ENCODE assay signal across 8 cellular contexts in the genomic region with DNA sequence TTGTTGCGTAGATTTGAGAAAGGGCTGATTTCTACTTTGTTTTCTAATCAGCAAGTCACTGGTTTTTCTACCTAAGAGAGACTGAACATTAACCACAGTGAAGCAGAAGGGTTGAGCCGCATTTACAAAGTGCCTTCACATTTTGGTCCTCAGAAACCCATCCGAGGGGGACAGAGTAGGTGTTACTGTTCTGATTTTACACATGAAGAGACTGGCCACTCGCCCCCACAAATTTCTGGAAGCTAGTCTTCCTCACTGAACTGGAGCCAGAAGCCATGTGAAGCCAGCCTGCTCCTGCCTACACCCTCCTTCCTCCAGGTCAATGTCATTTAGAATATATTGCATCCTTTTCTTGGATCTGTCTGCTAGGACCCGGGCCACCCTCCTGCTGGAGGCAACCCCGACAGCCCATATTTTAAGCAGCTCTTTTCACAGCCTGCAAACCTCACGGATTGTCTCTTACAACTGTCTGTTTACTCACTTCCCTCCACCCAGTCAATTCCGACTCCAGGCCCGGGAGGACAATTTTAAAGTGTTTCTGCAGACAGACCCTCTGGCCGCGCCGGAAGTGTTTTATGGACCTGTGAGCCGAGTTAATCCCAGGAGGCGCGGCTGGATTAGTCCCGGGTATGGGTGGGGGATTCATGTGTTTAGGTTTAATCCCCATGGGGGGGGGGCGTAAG.
DNase-seq lines count a peak whose midpoint lies in the region; ATAC-seq and TF ChIP-seq lines count a peak whose summit lies in the region.

No MANE protein-coding gene starts in this region.

- H3K27me3 ChIP-seq in ascending aorta: no peaks in the 10 kb centered on the region
- H3K27me3 ChIP-seq in naive thymus-derived CD4-positive, alpha-beta T cell (ENCODE audit: control insufficient read depth in 2 of 2, insufficient read depth in 2 of 2, low read length in 2 of 2): no peaks in the 10 kb centered on the region

- H3K4me3 ChIP-seq in ascending aorta: peak overlapping the region; percentile 50 to 69
- H3K4me3 ChIP-seq in naive thymus-derived CD4-positive, alpha-beta T cell (ENCODE audit: low read length): peak overlapping the region; percentile 61

- no peaks in the 10 kb centered on the region for H3K36me3 ChIP-seq in ascending aorta
- H3K36me3 ChIP-seq in naive thymus-derived CD4-positive, alpha-beta T cell (ENCODE audit: control insufficient read depth in 2 of 3, insufficient read depth in 3 of 3, low read length in 3 of 3): no peaks in the 10 kb centered on the region

- peak overlapping the region; percentile 92 to 94 for H3K27ac ChIP-seq in ascending aorta
- peak overlapping the region; percentile 98 for H3K27ac ChIP-seq in naive thymus-derived CD4-positive, alpha-beta T cell (ENCODE audit: low read depth, low read length)

- peaks cover 4 to 6% of the 10 kb centered on the region in 2 donors for H3K36me3 Mint-ChIP-seq in CD14-positive monocyte
- no peaks in the 10 kb centered on the region for H3K36me3 Mint-ChIP-seq in naive thymus-derived CD4-positive, alpha-beta T cell

- H3K4me1 ChIP-seq in ascending aorta: peaks cover 3 to 14% of the 10 kb centered on the region in 2 donors
- H3K4me1 ChIP-seq in naive thymus-derived CD4-positive, alpha-beta T cell (ENCODE audit: control insufficient read depth in 2 of 2, insufficient read depth in 2 of 2, low read length in 2 of 2): peaks cover 17 to 31% of the 10 kb centered on the region in 2 donors

- peak overlapping the region; percentile 80 to 87 for H3K4me3 Mint-ChIP-seq in CD14-positive monocyte
- peak overlapping the region; percentile 86 to 94 (median 90) for H3K4me3 Mint-ChIP-seq in naive thymus-derived CD4-positive, alpha-beta T cell

- CTCF ChIA-PET in naive thymus-derived CD4-positive, alpha-beta T cell (lab: Charles Lee): interaction anchor here (0.6 kb wide), 1 partner anchor 422 kb away, joined by 3 read pairs; no protein-coding TSS in a partner anchor

- peaks cover 0 to 39% (median 19%) of the 10 kb centered on the region in 7 donors for H3K9me3 Mint-ChIP-seq in CD14-positive monocyte
- peaks cover 0 to 2% (median 0%) of the 10 kb centered on the region in 11 donors for H3K9me3 Mint-ChIP-seq in naive thymus-derived CD4-positive, alpha-beta T cell

- H3K27me3 Mint-ChIP-seq in CD14-positive monocyte (ENCODE audit: low read depth in 3 of 3): peaks cover 12 to 90% (median 24%) of the 10 kb centered on the region in 3 donors
- no peaks in the 10 kb centered on the region for H3K27me3 Mint-ChIP-seq in naive thymus-derived CD4-positive, alpha-beta T cell

- TF ChIP-seq CTCF in CD14-positive monocyte (IDR thresholded peaks at IDR 0.05) (no peak), ascending aorta (IDR thresholded peaks at IDR 0.05) (no peak)

- H3K27ac Mint-ChIP-seq in CD14-positive monocyte: peak overlapping the region; percentile 68 to 92 (median 82)
- H3K27ac Mint-ChIP-seq in naive thymus-derived CD4-positive, alpha-beta T cell: peak overlapping the region; percentile 96 to 99 (median 98)

- H3K4me1 Mint-ChIP-seq in CD14-positive monocyte: peaks cover 57% of the 10 kb centered on the region
- H3K4me1 Mint-ChIP-seq in naive thymus-derived CD4-positive, alpha-beta T cell: peaks cover 17 to 63% (median 42%) of the 10 kb centered on the region in 7 donors

- no peaks in the 10 kb centered on the region for H3K9me3 ChIP-seq in ascending aorta
- H3K9me3 ChIP-seq in naive thymus-derived CD4-positive, alpha-beta T cell (ENCODE audit: control insufficient read depth in 2 of 3, low read length in 3 of 3): no peaks in the 10 kb centered on the region

- POLR2A ChIA-PET in naive thymus-derived CD4-positive, alpha-beta T cell (lab: Charles Lee): interaction anchor here (0.6 to 8.8 kb wide), 9 partner anchors 15 to 1369 kb away, joined by 3 to 116 read pairs (median 3); a partner anchor contains a TSS

- DNase-seq in CD14-positive monocyte (ENCODE audit: low spot score) (no peak), KG1 (lab: John Stamatoyannopoulos, UW) (peak; percentile 10), ascending aorta (ENCODE audit: low spot score in 2 of 2) (no peak), NCI-H2196 (lab: John Stamatoyannopoulos, UW; ENCODE audit: unreplicated experiment) (no peak), ACHN (no peak)
- peak in 1 of 9 donors; percentile 13 for DNase-seq in naive thymus-derived CD4-positive, alpha-beta T cell

- intact Hi-C loops in CD14-positive monocyte (cut with micrococcal nuclease) (loop anchor here (5.0 to 10.0 kb wide), 5 partner anchors 64 to 416 kb away; no protein-coding TSS in a partner anchor), ascending aorta (cut with DNase I) (loop anchor here (5.0 to 10.0 kb wide), 2 partner anchors 354 to 1366 kb away; a partner anchor contains a TSS)
- intact Hi-C loops in naive thymus-derived CD4-positive, alpha-beta T cell (cut with micrococcal nuclease): loop anchor here (1.0 to 10.0 kb wide), 10 partner anchors 36 to 1369 kb away; a partner anchor contains a TSS

- in situ Hi-C loops in ACHN (cut with HindIII; ENCODE audit: low pct_ligation_motif_present, low pct_unique_long_range_greater_than_20kb, low sequenced_read_pairs): no loop called here

- no peak for ATAC-seq in naive thymus-derived CD4-positive, alpha-beta T cell
- ATAC-seq in GM19467 (IDR thresholded peaks at IDR 0.05; ENCODE audit: unreplicated experiment): no peak
- no peak for ATAC-seq in HG03378 (IDR thresholded peaks at IDR 0.05; ENCODE audit: unreplicated experiment)
